ENCODE assay signal across 8 cellular contexts in the genomic region with DNA sequence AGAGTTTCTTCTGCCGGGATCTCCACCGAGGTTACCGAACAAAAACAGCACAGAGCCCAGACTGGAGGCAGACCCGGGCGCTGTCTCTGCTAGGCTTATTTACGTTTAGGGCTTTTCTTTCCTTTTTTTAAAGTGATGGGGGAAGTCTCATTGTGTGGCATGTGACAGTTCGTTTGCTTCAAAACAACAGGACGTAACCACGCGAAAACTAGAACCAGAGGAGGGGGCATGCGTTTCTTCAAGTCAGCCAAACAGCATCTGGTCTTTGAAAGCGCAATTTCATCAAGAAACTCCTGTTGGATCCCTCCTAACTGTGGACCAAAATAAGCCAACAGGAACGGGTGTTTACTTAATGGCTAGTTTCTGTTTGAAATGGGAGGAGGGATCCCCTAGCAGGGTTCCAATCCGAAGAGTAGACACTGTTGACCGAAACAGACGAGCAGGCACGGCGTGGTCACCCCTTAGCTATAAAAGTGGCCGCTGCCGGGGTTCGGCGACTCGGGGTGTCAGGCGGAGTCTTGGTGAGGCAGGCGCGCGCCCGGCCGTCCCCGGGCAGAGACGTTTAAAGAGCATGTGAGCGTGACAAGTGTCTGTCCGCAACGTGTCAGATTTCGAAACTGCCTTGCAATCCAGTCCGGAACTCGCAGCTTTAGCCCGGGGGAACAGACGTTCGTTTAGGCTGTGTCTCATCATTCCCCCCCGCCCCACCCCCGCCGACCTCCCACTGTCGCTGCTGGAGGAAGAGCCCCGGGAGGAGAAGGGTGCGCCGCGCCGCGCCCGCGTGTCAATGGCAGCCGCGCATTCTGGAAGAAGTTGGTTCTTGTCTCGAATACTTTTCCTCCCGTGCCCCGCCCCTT. TPM values are rescaled to one million over a fixed set of nuclear protein-coding genes. Genes with fewer than 3 reads are reported as not detected.
DNase-seq lines count a peak whose midpoint lies in the region; ATAC-seq and TF ChIP-seq lines count a peak whose summit lies in the region.

No MANE protein-coding gene starts in this region.

- TF ChIP-seq POLR2A in upper lobe of left lung (IDR thresholded peaks at IDR 0.05), result peak in 3 of 4 donors; percentile 88 to 95 (median 91)

- intact Hi-C loops in Right ventricle myocardium inferior (cut with DNase I), result loop anchor here (2.0 to 10.0 kb wide), 2 partner anchors 146 to 1846 kb away; partner anchors contain the start of gene ZBTB14
- intact Hi-C loops in posterior cingulate gyrus (cut with DNase I), result loop anchor here (5.0 kb wide), 2 partner anchors 52 to 218 kb away; no protein-coding TSS in a partner anchor

- WGBS in upper lobe of left lung, 2 donors, result 0% methylated on average over 40 to 56 of the region's 57 CpGs

- H3K9me3 Mint-ChIP-seq in activated naive CD4-positive, alpha-beta T cell treated with anti-CD3 and anti-CD28 coated beads, Interleukin-2, amount 50 U/mL, for 72 hours, result no peaks in the 10 kb centered on the region

- H3K4me3 ChIP-seq in upper lobe of left lung, result peak overlapping the region; percentile 65 to 78 (median 76)

- peak overlapping the region; percentile 99 to 100 for H3K27ac Mint-ChIP-seq in activated naive CD4-positive, alpha-beta T cell treated with anti-CD3 and anti-CD28 coated beads, Interleukin-2, amount 50 U/mL, for 72 hours

- TF ChIP-seq EP300 in upper lobe of left lung (IDR thresholded peaks at IDR 0.05), result peak in 2 of 4 donors; percentile 58 to 79

- no peaks in the 10 kb centered on the region for H3K36me3 ChIP-seq in upper lobe of left lung

- H3K4me1 ChIP-seq in upper lobe of left lung, result peaks cover 23 to 35% (median 27%) of the 10 kb centered on the region in 4 donors

- no peaks in the 10 kb centered on the region for H3K9me3 ChIP-seq in upper lobe of left lung

- peak; percentile 53 for DNase-seq in DMS 273 treated with DMSO at 0.1 percent for 48 hours (lab: John Stamatoyannopoulos, UW)
- peak; percentile 66 for DNase-seq in HuH-7 (ENCODE audit: low spot score)
- peak; percentile 74 to 88 for DNase-seq in activated naive CD4-positive, alpha-beta T cell treated with anti-CD3 and anti-CD28 coated beads, Interleukin-2, amount 50 U/mL, for 72 hours (ENCODE audit: low spot score in 2 of 2)
- peak; percentile 94 for DNase-seq in Right ventricle myocardium inferior (ENCODE audit: missing footprints)
- DNase-seq in posterior cingulate gyrus, result peak; percentile 31 to 91 (median 59)
- DNase-seq in upper lobe of left lung, result peak; percentile 94 to 96

- TF ChIP-seq CTCF in upper lobe of left lung (IDR thresholded peaks at IDR 0.05), result peak in 1 of 6 experiments; percentile 18

- peak overlapping the region; percentile 96 to 99 (median 98) for H3K27ac ChIP-seq in upper lobe of left lung

- H3K36me3 Mint-ChIP-seq in activated naive CD4-positive, alpha-beta T cell treated with anti-CD3 and anti-CD28 coated beads, Interleukin-2, amount 50 U/mL, for 72 hours, result peaks cover 18 to 30% of the 10 kb centered on the region in 2 donors

- ATAC-seq in GM21390 (IDR thresholded peaks at IDR 0.05; ENCODE audit: unreplicated experiment) (peak; percentile 47), SK-N-SH treated with all-trans-retinoic acid at 6 μM for 48 hours (peak; percentile 10), Right ventricle myocardium inferior (peak; percentile 40), upper lobe of left lung (ENCODE audit: low FRiP score in 2 of 2) (peak; percentile 57 to 68)
- peak; percentile 35 to 46 for ATAC-seq in activated naive CD4-positive, alpha-beta T cell treated with anti-CD3 and anti-CD28 coated beads, Interleukin-2, amount 50 U/mL, for 72 hours

- H3K27me3 ChIP-seq in upper lobe of left lung, result no peaks in the 10 kb centered on the region

TF ChIP-seq in SK-N-SH treated with all-trans-retinoic acid at 6 μM for 48 hours, 23 proteins besides CTCF, POLR2A, EP300 and RAD21:
- no peak for TF ChIP-seq GLIS3 (CRISPR knock-in tag; IDR thresholded peaks at IDR 0.05)
- TF ChIP-seq, protein P1, sequence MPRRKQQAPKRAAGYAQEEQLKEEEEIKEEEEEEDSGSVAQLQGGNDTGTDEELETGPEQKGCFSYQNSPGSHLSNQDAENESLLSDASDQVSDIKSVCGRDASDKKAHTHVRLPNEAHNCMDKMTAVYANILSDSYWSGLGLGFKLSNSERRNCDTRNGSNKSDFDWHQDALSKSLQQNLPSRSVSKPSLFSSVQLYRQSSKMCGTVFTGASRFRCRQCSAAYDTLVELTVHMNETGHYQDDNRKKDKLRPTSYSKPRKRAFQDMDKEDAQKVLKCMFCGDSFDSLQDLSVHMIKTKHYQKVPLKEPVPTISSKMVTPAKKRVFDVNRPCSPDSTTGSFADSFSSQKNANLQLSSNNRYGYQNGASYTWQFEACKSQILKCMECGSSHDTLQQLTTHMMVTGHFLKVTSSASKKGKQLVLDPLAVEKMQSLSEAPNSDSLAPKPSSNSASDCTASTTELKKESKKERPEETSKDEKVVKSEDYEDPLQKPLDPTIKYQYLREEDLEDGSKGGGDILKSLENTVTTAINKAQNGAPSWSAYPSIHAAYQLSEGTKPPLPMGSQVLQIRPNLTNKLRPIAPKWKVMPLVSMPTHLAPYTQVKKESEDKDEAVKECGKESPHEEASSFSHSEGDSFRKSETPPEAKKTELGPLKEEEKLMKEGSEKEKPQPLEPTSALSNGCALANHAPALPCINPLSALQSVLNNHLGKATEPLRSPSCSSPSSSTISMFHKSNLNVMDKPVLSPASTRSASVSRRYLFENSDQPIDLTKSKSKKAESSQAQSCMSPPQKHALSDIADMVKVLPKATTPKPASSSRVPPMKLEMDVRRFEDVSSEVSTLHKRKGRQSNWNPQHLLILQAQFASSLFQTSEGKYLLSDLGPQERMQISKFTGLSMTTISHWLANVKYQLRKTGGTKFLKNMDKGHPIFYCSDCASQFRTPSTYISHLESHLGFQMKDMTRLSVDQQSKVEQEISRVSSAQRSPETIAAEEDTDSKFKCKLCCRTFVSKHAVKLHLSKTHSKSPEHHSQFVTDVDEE (CRISPR knock-in tag; IDR thresholded peaks at IDR 0.05), result no peak
- TF ChIP-seq ESRRG (CRISPR knock-in tag; IDR thresholded peaks at IDR 0.05), result no peak
- no peak for TF ChIP-seq ZC3H10 (CRISPR knock-in tag; IDR thresholded peaks at IDR 0.05)
- no peak for TF ChIP-seq ZNF70 (CRISPR knock-in tag; IDR thresholded peaks at IDR 0.05)
- TF ChIP-seq ZNF565 (CRISPR knock-in tag; conservative IDR thresholded peaks at IDR 0.05; ENCODE audit: low read depth), result no peak
- no peak for TF ChIP-seq BACH2 (CRISPR knock-in tag; IDR thresholded peaks at IDR 0.05; ENCODE audit: borderline replicate concordance)
- TF ChIP-seq ZFP30 (CRISPR knock-in tag; IDR thresholded peaks at IDR 0.05), result no peak
- no peak for TF ChIP-seq PATZ1 (CRISPR knock-in tag; IDR thresholded peaks at IDR 0.05; ENCODE audit: borderline replicate concordance)
- no peak for TF ChIP-seq CSRNP3 (CRISPR knock-in tag; IDR thresholded peaks at IDR 0.05)
- no peak for TF ChIP-seq ARNTL (CRISPR knock-in tag; IDR thresholded peaks at IDR 0.05; ENCODE audit: borderline replicate concordance, low read depth)
- no peak for TF ChIP-seq ZNF8 (CRISPR knock-in tag; IDR thresholded peaks at IDR 0.05)
- no peak for TF ChIP-seq TOX (CRISPR knock-in tag; IDR thresholded peaks at IDR 0.05; ENCODE audit: borderline replicate concordance)
- TF ChIP-seq SNAI2 (CRISPR knock-in tag; IDR thresholded peaks at IDR 0.05), result no peak

RNA-seq across cellular contexts. Expression of gene TGIF1, which starts 0.9 kb away (rescaled TPM):
- 100 to 1,000 TPM in 1 of 2 donors, 10 to 100 TPM in 1; 36.1 to 101 TPM for total RNA-seq in activated naive CD4-positive, alpha-beta T cell treated with anti-CD3 and anti-CD28 coated beads, Interleukin-2, amount 50 U/mL, for 72 hours
- 8.4 TPM for total RNA-seq in Right ventricle myocardium inferior
- total RNA-seq in upper lobe of left lung, result 10 to 100 TPM; 55.8 to 87.0 (median 64.8) TPM

Comparison
In these comparisons a context has a peak if more than half of its experiments do, and no peak if none do; other contexts are left out.
1. Peak in every context shown above with its lines: DNase-seq, ATAC-seq, H3K4me3 ChIP-seq and H3K27ac ChIP-seq.
2. ATAC-seq: peak in every context shown above with its lines; median percentile 62 in upper lobe of left lung; 47 in GM21390; 40 in activated naive CD4-positive, alpha-beta T cell treated with anti-CD3 and anti-CD28 coated beads, Interleukin-2, amount 50 U/mL, for 72 hours; 40 in Right ventricle myocardium inferior; 10 in SK-N-SH treated with all-trans-retinoic acid at 6 μM for 48 hours.